ENCODE assay signal across 15 cellular contexts in genomic region chr19:1080360-1081161, GRCh38. TPM values are rescaled to one million over a fixed set of nuclear protein-coding genes. Genes with fewer than 3 reads are reported as not detected.
DNase-seq lines count a peak whose midpoint lies in the region; ATAC-seq, FAIRE-seq and TF ChIP-seq lines count a peak whose summit lies in the region.
"Had no signal": no experiment of that assay in that cellular context is flagged by ENCODE, and none has a peak within 500 bp of the region (broad histone marks: within the 10 kb centered on the region; RNA-seq: fewer than 3 reads in every experiment).

No MANE protein-coding gene starts in this region.

- peak overlapping the region; percentile 92 for H3K4me3 Mint-ChIP-seq in T-helper 17 cell

- ATAC-seq in right cardiac atrium (no peak), left ventricle myocardium superior (no peak), T-helper 17 cell (no peak), HG03521 (IDR thresholded peaks at IDR 0.05; ENCODE audit: unreplicated experiment) (no peak)

- TF ChIP-seq CTCF in kidney (IDR thresholded peaks at IDR 0.05; ENCODE audit: borderline replicate concordance, extremely low read depth, insufficient read depth) = no peak

- H3K27me3 ChIP-seq in right cardiac atrium (ENCODE audit: control insufficient read depth, insufficient read depth) = no peaks in the 10 kb centered on the region

- H3K9ac ChIP-seq in kidney (ENCODE audit: low read length in 2 of 2) = no peak overlapping the region
- H3K9ac ChIP-seq: GM23248 had no signal

- H3K4me3 ChIP-seq in right cardiac atrium (ENCODE audit: low read length) (no peak overlapping the region), kidney (ENCODE audit: low read length in 2 of 2) (no peak overlapping the region)
- H3K4me3 ChIP-seq: GM23248 had no signal

- H3K27me3 Mint-ChIP-seq in T-helper 17 cell = no peaks in the 10 kb centered on the region

- peak overlapping the region; percentile 97 for H3K27ac Mint-ChIP-seq in T-helper 17 cell

- FAIRE-seq in kidney (lab: Jason Lieb, UNC) (no peak), frontal cortex (lab: Jason Lieb, UNC) (no peak)
- FAIRE-seq: endometrium, HTR-8/SVneo had no signal

- no peaks in the 10 kb centered on the region for H3K36me3 ChIP-seq in kidney (ENCODE audit: control insufficient read depth in 1 of 2, insufficient read depth in 2 of 2, low read length in 2 of 2)

- H3K27ac ChIP-seq in right cardiac atrium (ENCODE audit: low read length) = no peak overlapping the region
- H3K27ac ChIP-seq in kidney (ENCODE audit: low read depth in 2 of 2, low read length in 2 of 2) = no peak overlapping the region
- H3K27ac ChIP-seq: GM23248, WERI-Rb-1 had no signal

- intact Hi-C loops in right cardiac atrium (cut with DNase I) (no loop called here), left ventricle myocardium superior (cut with micrococcal nuclease) (no loop called here), kidney (cut with DNase I) (no loop called here)

- WGBS in right cardiac atrium = 95% methylated on average over 50 of the region's 50 CpGs

- H3K9me3 ChIP-seq in right cardiac atrium (ENCODE audit: control insufficient read depth, low read length) (no peaks in the 10 kb centered on the region), T-helper 17 cell (ENCODE audit: control insufficient read depth, low read length, poor library complexity, severe bottlenecking) (no peaks in the 10 kb centered on the region), kidney (ENCODE audit: control insufficient read depth in 1 of 2, low read length in 2 of 2) (no peaks in the 10 kb centered on the region)

- H3K4me1 ChIP-seq in right cardiac atrium (ENCODE audit: control insufficient read depth, insufficient read depth, low read length) (no peaks in the 10 kb centered on the region), kidney (ENCODE audit: control insufficient read depth in 1 of 2, insufficient read depth in 1 of 2, low read depth in 1 of 2, low read length in 2 of 2) (peaks cover 0 to 7% of the 10 kb centered on the region in 2 donors)

- H3K36me3 Mint-ChIP-seq in T-helper 17 cell (ENCODE audit: low read depth) = peaks cover 6% of the 10 kb centered on the region

- DNase-seq in right cardiac atrium = peak in 2 of 3 donors; percentile 56 to 63
- DNase-seq in left ventricle myocardium superior = no peak
- DNase-seq in T-helper 17 cell = no peak
- DNase-seq in kidney = peak; percentile 85
- no peak for DNase-seq in occipital lobe (lab: John Stamatoyannopoulos, UW)
- DNase-seq in frontal cortex (ENCODE audit: low spot score in 2 of 2) = no peak
- DNase-seq: activated gamma-delta T cell treated with Interleukin-2 at 50 U/mL for 16 hours, AML-193, GM23248, NCI-H2081, retina, WERI-Rb-1 had no signal

- H3K4me1 Mint-ChIP-seq in T-helper 17 cell = peaks cover 47% of the 10 kb centered on the region

RNA-seq across cellular contexts. Expression of gene ARHGAP45, which starts 13.6 kb away (rescaled TPM):
- total RNA-seq in right cardiac atrium (10 to 100 TPM in 1 of 4 donors, 1 to 10 TPM in 3; 7.7 to 10.4 (median 9.2) TPM), left ventricle myocardium superior (6.0 TPM), T-helper 17 cell (100 to 1,000 TPM; 603 to 646 TPM), kidney (50.0 TPM), occipital lobe (1.7 TPM), frontal cortex (1.2 TPM)
- polyA plus RNA-seq in right cardiac atrium (5.9 TPM), kidney (ENCODE audit: insufficient read depth, low read depth, low replicate concordance) (11.8 TPM)

RNA-seq across cellular contexts. Expression of gene POLR2E, which starts 14.6 kb away (rescaled TPM):
- total RNA-seq in right cardiac atrium (100 to 1,000 TPM; 110 to 145 (median 131) TPM), left ventricle myocardium superior (148 TPM), T-helper 17 cell (10 to 100 TPM; 63.8 to 81.4 TPM), kidney (158 TPM), occipital lobe (31.8 TPM), frontal cortex (35.5 TPM)
- polyA plus RNA-seq in right cardiac atrium (179 TPM), kidney (ENCODE audit: insufficient read depth, low read depth, low replicate concordance) (189 TPM)

RNA-seq across cellular contexts. Expression of gene GPX4, which starts 23.2 kb away (rescaled TPM):
- total RNA-seq in right cardiac atrium (100 to 1,000 TPM; 300 to 374 (median 359) TPM), left ventricle myocardium superior (337 TPM), T-helper 17 cell (100 to 1,000 TPM; 184 to 187 TPM), kidney (268 TPM), occipital lobe (83.8 TPM), frontal cortex (150 TPM)
- polyA plus RNA-seq in right cardiac atrium (713 TPM), kidney (ENCODE audit: insufficient read depth, low read depth, low replicate concordance) (966 TPM)

RNA-seq across cellular contexts. Expression of gene ABCA7, which starts 40.7 kb away (rescaled TPM):
- total RNA-seq in right cardiac atrium = 10 to 100 TPM in 1 of 4 donors, 1 to 10 TPM in 3; 7.3 to 10.4 (median 8.7) TPM
- 9.1 TPM for polyA plus RNA-seq in right cardiac atrium
- total RNA-seq in left ventricle myocardium superior = 9.4 TPM
- 100 to 1,000 TPM; 107 to 112 TPM for total RNA-seq in T-helper 17 cell
- 20.4 TPM for total RNA-seq in kidney
- 11.7 TPM for polyA plus RNA-seq in kidney (ENCODE audit: insufficient read depth, low read depth, low replicate concordance)
- 0.78 TPM for total RNA-seq in occipital lobe
- 2.0 TPM for total RNA-seq in frontal cortex

RNA-seq across cellular contexts. Expression of gene CNN2, which starts 54.2 kb away (rescaled TPM):
- total RNA-seq in right cardiac atrium = 10 to 100 TPM; 57.4 to 75.9 (median 63.8) TPM
- polyA plus RNA-seq in right cardiac atrium = 52.1 TPM
- total RNA-seq in left ventricle myocardium superior = 94.0 TPM
- 100 to 1,000 TPM; 263 to 301 TPM for total RNA-seq in T-helper 17 cell
- total RNA-seq in kidney = 131 TPM
- 64.1 TPM for polyA plus RNA-seq in kidney (ENCODE audit: insufficient read depth, low read depth, low replicate concordance)
- 9.5 TPM for total RNA-seq in occipital lobe
- 8.2 TPM for total RNA-seq in frontal cortex

Comparison
In these comparisons a context has a peak if more than half of its experiments do, and no peak if none do; other contexts are left out.
1. DNase-seq: peak in right cardiac atrium (2 of 3) and kidney (single experiment); none in left ventricle myocardium superior (single experiment), T-helper 17 cell (0 of 3), occipital lobe (single experiment) and frontal cortex (0 of 2).
2. RNA of gene ARHGAP45, which starts 13.6 kb away (total RNA-seq): 603 to 646 TPM in T-helper 17 cell; 50.0 TPM in kidney (single experiment), 7.7 to 10.4 TPM in right cardiac atrium, 6.0 TPM in left ventricle myocardium superior (single experiment), 1.7 TPM in occipital lobe (single experiment) and 1.2 TPM in frontal cortex (single experiment); every median in the first group is over 10 times any median in the second.